Comparison of ENCODE assay signal across 14 cellular contexts in the genomic region with DNA sequence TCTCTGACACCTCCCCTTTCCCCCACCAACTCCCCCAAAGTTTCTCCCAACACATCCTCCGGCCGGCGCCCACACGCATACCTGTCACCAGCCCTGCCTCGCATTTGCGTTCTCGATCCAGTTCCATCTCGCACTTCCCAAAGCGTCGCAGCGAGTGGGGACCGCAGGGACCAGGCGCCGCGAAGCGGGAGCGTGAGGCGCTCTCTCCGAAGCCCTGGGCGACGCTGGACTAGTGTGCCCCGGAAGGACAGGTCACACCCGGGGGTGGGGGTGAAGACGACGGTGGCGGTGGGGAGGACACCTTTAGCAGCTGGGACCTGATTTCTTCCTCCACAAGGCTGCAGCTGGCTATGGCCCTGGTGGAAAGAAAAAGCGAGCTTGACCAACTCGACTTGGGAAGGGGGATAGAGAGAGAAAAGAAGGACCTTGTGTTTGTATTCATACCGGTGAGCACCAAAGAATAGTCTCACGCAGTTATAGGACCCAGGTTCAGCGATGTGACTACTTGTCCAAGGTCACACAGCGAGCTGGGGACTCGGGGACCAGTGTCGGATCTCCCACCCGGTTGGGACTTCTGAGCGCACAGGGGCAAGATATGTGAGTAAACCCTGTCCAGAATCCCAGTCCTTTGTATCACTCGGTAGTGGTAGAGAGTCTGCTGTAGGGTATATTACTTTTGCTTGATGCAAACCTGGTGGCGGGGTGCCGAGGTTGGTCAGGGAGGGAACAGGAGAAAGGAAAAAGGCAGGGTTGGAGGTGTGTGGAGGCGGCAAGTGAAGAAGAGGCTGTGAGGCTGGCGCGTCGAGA. TPM values are rescaled to one million over a fixed set of nuclear protein-coding genes. Genes with fewer than 3 reads are reported as not detected.
DNase-seq lines count a peak whose midpoint lies in the region; ATAC-seq, FAIRE-seq and TF ChIP-seq lines count a peak whose summit lies in the region.
"Had no signal": no experiment of that assay in that cellular context is flagged by ENCODE, and none has a peak within 500 bp of the region (broad histone marks: within the 10 kb centered on the region; RNA-seq: fewer than 3 reads in every experiment).

No MANE protein-coding gene starts in this region.

- no peak overlapping the region for H3K4me2 ChIP-seq in hepatocyte
- H3K4me2 ChIP-seq: BLaER1 treated with 17β-estradiol and CSF1 and Interleukin-3, amounts not matched to agents 10 nM and 100 nM had no signal

- peaks cover 73% of the 10 kb centered on the region for H3K27me3 Mint-ChIP-seq in WTC11 (ENCODE audit: low read depth)

- H3K9ac ChIP-seq in kidney (ENCODE audit: low read length in 2 of 2), result no peak overlapping the region
- H3K9ac ChIP-seq: BLaER1 treated with 17β-estradiol and CSF1 and Interleukin-3, amounts not matched to agents 10 nM and 100 nM had no signal

- no peak for TF ChIP-seq POLR2A in heart left ventricle (IDR thresholded peaks at IDR 0.05)

- POLR2A ChIA-PET in WTC11 (lab: Charles Lee), result interaction anchor here (1.0 kb wide), 1 partner anchor 11 kb away, joined by 3 read pairs; no protein-coding TSS in a partner anchor

- 19% methylated on average over 40 of the region's 43 CpGs for WGBS in hepatocyte (ENCODE audit: low lambda C conversion rate, missing lambda C conversion rate)
- 6 to 12% (median 7%) methylated on average over 30 to 43 of the region's 43 CpGs for WGBS in heart left ventricle, 4 donors

- peak overlapping the region; percentile 68 for H3K4me3 Mint-ChIP-seq in WTC11

- intact Hi-C loops in kidney (cut with DNase I), result no loop called here
- intact Hi-C loops in heart left ventricle (cut with DNase I), result no loop called here

- H3K27me3 ChIP-seq in hepatocyte, result peaks cover 76% of the 10 kb centered on the region
- peaks cover 9 to 77% (median 62%) of the 10 kb centered on the region in 9 donors for H3K27me3 ChIP-seq in heart left ventricle
- H3K27me3 ChIP-seq: BLaER1 treated with 17β-estradiol and CSF1 and Interleukin-3, amounts not matched to agents 10 nM and 100 nM; testis had no signal

- H3K4me1 ChIP-seq in kidney (ENCODE audit: control insufficient read depth in 1 of 2, insufficient read depth in 1 of 2, low read depth in 1 of 2, low read length in 2 of 2) (peaks cover 0 to 14% of the 10 kb centered on the region in 2 donors), hepatocyte (ENCODE audit: insufficient read depth) (no peaks in the 10 kb centered on the region), heart left ventricle (peaks cover 0 to 24% (median 4%) of the 10 kb centered on the region in 12 donors)
- H3K4me1 ChIP-seq: BLaER1 treated with 17β-estradiol and CSF1 and Interleukin-3, amounts not matched to agents 10 nM and 100 nM had no signal

- DNase-seq in stimulated activated CD4-positive, alpha-beta T cell treated with anti-CD3 and anti-CD28 coated beads, Interleukin-2, amount 100 ng/mL, for 24 hours, result peak; percentile 5 to 17
- no peak for DNase-seq in stimulated activated CD4-positive, alpha-beta T cell treated with anti-CD3 and anti-CD28 coated beads, Interleukin-4, amount 100 ng/mL, for 24 hours
- DNase-seq in WTC11 (ENCODE audit: low spot score), result peak; percentile 25
- peak; percentile 49 for DNase-seq in kidney
- no peak for DNase-seq in hepatocyte (ENCODE audit: low spot score)
- no peak for DNase-seq in NCI-H187 treated with DMSO at 0.1 percent for 48 hours (lab: John Stamatoyannopoulos, UW)
- DNase-seq in heart left ventricle, result no peak
- DNase-seq: NCI-H2029, NCI-H526 treated with DMSO at 0.1 percent for 48 hours had no signal

- TF ChIP-seq CTCF in WTC11 (IDR thresholded peaks at IDR 0.05), result no peak
- TF ChIP-seq CTCF in kidney (IDR thresholded peaks at IDR 0.05; ENCODE audit: borderline replicate concordance, extremely low read depth, insufficient read depth), result no peak
- no peak for TF ChIP-seq CTCF in hepatocyte (IDR thresholded peaks at IDR 0.05; ENCODE audit: poor library complexity)
- TF ChIP-seq CTCF in heart left ventricle (IDR thresholded peaks at IDR 0.05), result no peak

- H3K4me3 ChIP-seq in kidney (ENCODE audit: low read length in 2 of 2) (no peak overlapping the region), hepatocyte (no peak overlapping the region), heart left ventricle (no peak overlapping the region)
- H3K4me3 ChIP-seq: BLaER1 treated with 17β-estradiol and CSF1 and Interleukin-3, amounts not matched to agents 10 nM and 100 nM; testis had no signal

- no peak for FAIRE-seq in kidney (lab: Jason Lieb, UNC)

- peaks cover 29% of the 10 kb centered on the region for H3K4me1 Mint-ChIP-seq in WTC11

- no peaks in the 10 kb centered on the region for H3K36me3 ChIP-seq in kidney (ENCODE audit: control insufficient read depth in 1 of 2, insufficient read depth in 2 of 2, low read length in 2 of 2)
- no peaks in the 10 kb centered on the region for H3K36me3 ChIP-seq in hepatocyte (replicated peaks; ENCODE audit: insufficient read depth, low read depth)
- H3K36me3 ChIP-seq in heart left ventricle, result no peaks in the 10 kb centered on the region
- H3K36me3 ChIP-seq: BLaER1 treated with 17β-estradiol and CSF1 and Interleukin-3, amounts not matched to agents 10 nM and 100 nM had no signal

- H3K36me3 Mint-ChIP-seq in WTC11, result no peaks in the 10 kb centered on the region

- no peaks in the 10 kb centered on the region for H3K9me3 Mint-ChIP-seq in WTC11
- H3K9me3 Mint-ChIP-seq: activated naive CD4-positive, alpha-beta T cell treated with anti-CD3 and anti-CD28 coated beads, Interleukin-2, amount 10 ng/mL, durations not matched to agents 7 days and 5 days had no signal

- H3K9me2 ChIP-seq in hepatocyte (replicated peaks; ENCODE audit: insufficient read depth), result no peaks in the 10 kb centered on the region

- H3K9me3 ChIP-seq in kidney (ENCODE audit: control insufficient read depth in 1 of 2, low read length in 2 of 2) (no peaks in the 10 kb centered on the region), hepatocyte (ENCODE audit: low read depth) (no peaks in the 10 kb centered on the region), heart left ventricle (no peaks in the 10 kb centered on the region)
- H3K9me3 ChIP-seq: testis had no signal

- no peaks in the 10 kb centered on the region for H3K79me2 ChIP-seq in hepatocyte

- ATAC-seq in WTC11 (peak; percentile 15), heart left ventricle (no peak)

- H3K27ac ChIP-seq in kidney (ENCODE audit: low read depth in 2 of 2, low read length in 2 of 2) (no peak overlapping the region), hepatocyte (no peak overlapping the region), heart left ventricle (no peak overlapping the region)
- H3K27ac ChIP-seq: BLaER1 treated with 17β-estradiol and CSF1 and Interleukin-3, amounts not matched to agents 10 nM and 100 nM; testis had no signal

- H4K20me1 ChIP-seq in hepatocyte (ENCODE audit: insufficient read depth, poor library complexity, severe bottlenecking), result no peaks in the 10 kb centered on the region
- H4K20me1 ChIP-seq: BLaER1 treated with 17β-estradiol and CSF1 and Interleukin-3, amounts not matched to agents 10 nM and 100 nM had no signal

- H3K27ac Mint-ChIP-seq in WTC11, result no peak overlapping the region
- H3K27ac Mint-ChIP-seq: activated naive CD4-positive, alpha-beta T cell treated with anti-CD3 and anti-CD28 coated beads, Interleukin-2, amount 10 ng/mL, durations not matched to agents 7 days and 5 days had no signal

- H2AFZ ChIP-seq in hepatocyte, result no peak overlapping the region

- CTCF ChIA-PET in WTC11 (lab: Charles Lee), result interaction anchor here (1.3 to 3.2 kb wide), 3 partner anchors 9 to 28 kb away, joined by 5 to 20 read pairs (median 6); no protein-coding TSS in a partner anchor

TF ChIP-seq in WTC11, 78 proteins besides CTCF, POLR2A, EP300 and RAD21:
- TF ChIP-seq NFE2L1 (CRISPR knock-in tag; IDR thresholded peaks at IDR 0.05) (0 out of 2 replicates have a peak, but pooled peaks have one; percentile 2), ZNF219 (CRISPR knock-in tag; IDR thresholded peaks at IDR 0.05; ENCODE audit: borderline replicate concordance) (no peak), CREB1 (CRISPR knock-in tag; IDR thresholded peaks at IDR 0.05) (no peak)
- TF ChIP-seq, protein P1, sequence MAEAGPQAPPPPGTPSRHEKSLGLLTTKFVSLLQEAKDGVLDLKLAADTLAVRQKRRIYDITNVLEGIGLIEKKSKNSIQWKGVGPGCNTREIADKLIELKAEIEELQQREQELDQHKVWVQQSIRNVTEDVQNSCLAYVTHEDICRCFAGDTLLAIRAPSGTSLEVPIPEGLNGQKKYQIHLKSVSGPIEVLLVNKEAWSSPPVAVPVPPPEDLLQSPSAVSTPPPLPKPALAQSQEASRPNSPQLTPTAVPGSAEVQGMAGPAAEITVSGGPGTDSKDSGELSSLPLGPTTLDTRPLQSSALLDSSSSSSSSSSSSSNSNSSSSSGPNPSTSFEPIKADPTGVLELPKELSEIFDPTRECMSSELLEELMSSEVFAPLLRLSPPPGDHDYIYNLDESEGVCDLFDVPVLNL (CRISPR knock-in tag; IDR thresholded peaks at IDR 0.05; ENCODE audit: borderline replicate concordance, low read depth), result 0 out of 2 replicates have a peak, but pooled peaks have one; percentile 15
- TF ChIP-seq, protein P2, sequence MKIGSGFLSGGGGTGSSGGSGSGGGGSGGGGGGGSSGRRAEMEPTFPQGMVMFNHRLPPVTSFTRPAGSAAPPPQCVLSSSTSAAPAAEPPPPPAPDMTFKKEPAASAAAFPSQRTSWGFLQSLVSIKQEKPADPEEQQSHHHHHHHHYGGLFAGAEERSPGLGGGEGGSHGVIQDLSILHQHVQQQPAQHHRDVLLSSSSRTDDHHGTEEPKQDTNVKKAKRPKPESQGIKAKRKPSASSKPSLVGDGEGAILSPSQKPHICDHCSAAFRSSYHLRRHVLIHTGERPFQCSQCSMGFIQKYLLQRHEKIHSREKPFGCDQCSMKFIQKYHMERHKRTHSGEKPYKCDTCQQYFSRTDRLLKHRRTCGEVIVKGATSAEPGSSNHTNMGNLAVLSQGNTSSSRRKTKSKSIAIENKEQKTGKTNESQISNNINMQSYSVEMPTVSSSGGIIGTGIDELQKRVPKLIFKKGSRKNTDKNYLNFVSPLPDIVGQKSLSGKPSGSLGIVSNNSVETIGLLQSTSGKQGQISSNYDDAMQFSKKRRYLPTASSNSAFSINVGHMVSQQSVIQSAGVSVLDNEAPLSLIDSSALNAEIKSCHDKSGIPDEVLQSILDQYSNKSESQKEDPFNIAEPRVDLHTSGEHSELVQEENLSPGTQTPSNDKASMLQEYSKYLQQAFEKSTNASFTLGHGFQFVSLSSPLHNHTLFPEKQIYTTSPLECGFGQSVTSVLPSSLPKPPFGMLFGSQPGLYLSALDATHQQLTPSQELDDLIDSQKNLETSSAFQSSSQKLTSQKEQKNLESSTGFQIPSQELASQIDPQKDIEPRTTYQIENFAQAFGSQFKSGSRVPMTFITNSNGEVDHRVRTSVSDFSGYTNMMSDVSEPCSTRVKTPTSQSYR (CRISPR knock-in tag; IDR thresholded peaks at IDR 0.05), result 0 out of 2 replicates have a peak, but pooled peaks have one; percentile 15

RNA-seq across cellular contexts. Expression of gene GHSR, which starts 0.6 kb away (rescaled TPM):
- total RNA-seq in WTC11 (2021) (not detected in 3 replicates), kidney (not detected), hepatocyte (not detected in 2 replicates), heart left ventricle (not detected)
- polyA plus RNA-seq in kidney (ENCODE audit: insufficient read depth, low read depth, low replicate concordance) (not detected), hepatocyte (not detected in 2 replicates), heart left ventricle (not detected)
- total RNA-seq: MCF 10A, posterior vena cava had no signal

Comparison
In these comparisons a context has a peak if more than half of its experiments do, and no peak if none do; other contexts are left out.
1. DNase-seq: peak in stimulated activated CD4-positive, alpha-beta T cell treated with anti-CD3 and anti-CD28 coated beads, Interleukin-2, amount 100 ng/mL, for 24 hours (2 of 2), WTC11 (single experiment) and kidney (single experiment); none in stimulated activated CD4-positive, alpha-beta T cell treated with anti-CD3 and anti-CD28 coated beads, Interleukin-4, amount 100 ng/mL, for 24 hours (single experiment), hepatocyte (single experiment), NCI-H187 treated with DMSO at 0.1 percent for 48 hours (single experiment) and heart left ventricle (0 of 5).